ENCODE assay signal across 8 cellular contexts in the genomic region with DNA sequence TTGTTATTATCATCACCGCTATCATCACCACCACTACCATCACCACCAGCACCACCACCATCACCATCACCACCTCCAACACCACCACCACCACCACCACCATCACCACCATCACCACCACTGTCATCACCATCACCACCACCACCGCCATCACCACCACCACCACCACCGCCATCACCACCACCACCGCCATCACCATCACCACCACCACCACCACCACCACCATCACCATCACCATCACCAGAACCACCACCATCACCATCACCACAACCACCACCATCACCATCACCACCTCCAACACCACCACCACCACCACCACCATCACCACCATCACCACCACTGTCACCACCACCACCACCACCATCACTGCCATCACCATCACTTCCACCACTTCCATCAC. TPM values are rescaled to one million over a fixed set of nuclear protein-coding genes. Genes with fewer than 3 reads are reported as not detected.
DNase-seq lines count a peak whose midpoint lies in the region; ATAC-seq and TF ChIP-seq lines count a peak whose summit lies in the region.
"Not testable (repeated sequence)": the region's sequence is repeated elsewhere in the genome, so short reads cannot be mapped to it uniquely, and the experiment has no call there.
"Had no signal": no experiment of that assay in that cellular context is flagged by ENCODE, and none has a peak within 500 bp of the region (broad histone marks: within the 10 kb centered on the region; RNA-seq: fewer than 3 reads in every experiment).

No MANE protein-coding gene starts in this region.

- not testable (repeated sequence) for H3K9me3 Mint-ChIP-seq in Calu3 (ENCODE audit: low read depth, unreplicated experiment); activated T-cell treated with anti-CD3 and anti-CD28 coated beads, Interleukin-2, amount 50 U/mL, for 72 hours; activated naive CD8-positive, alpha-beta T cell treated with anti-CD3 and anti-CD28 coated beads, Interleukin-2, amount 50 U/mL, for 24 hours; endothelial cell (ENCODE audit: unreplicated experiment); natural killer cell treated with Interleukin-12 subunit alpha and Interleukin-12 subunit beta and Interleukin-15 and Interleukin-18, amount 100 ng/mL, for 72 hours; stimulated activated effector memory CD8-positive, alpha-beta T cell treated with anti-CD3 and anti-CD28 coated beads, Interleukin-12 subunit alpha, Interleukin-12 subunit beta, amount 100 ng/mL, for 72 hours

- not testable (repeated sequence) for BruUV-seq in Calu3 (replicated peaks; lab: Mats Ljungman, UMichigan)

- H3K9me3 ChIP-seq in T-helper 17 cell (ENCODE audit: control insufficient read depth, low read length, poor library complexity, severe bottlenecking): not testable (repeated sequence)

- CTCF ChIA-PET in Calu3 (lab: Charles Lee): not testable (repeated sequence)

- H3K27ac Mint-ChIP-seq in Calu3 (ENCODE audit: unreplicated experiment): peak overlapping the region; percentile 67
- peak overlapping the region; percentile 49 for H3K27ac Mint-ChIP-seq in T-helper 17 cell
- peak overlapping the region; percentile 4 for H3K27ac Mint-ChIP-seq in activated T-cell treated with anti-CD3 and anti-CD28 coated beads, Interleukin-2, amount 50 U/mL, for 72 hours
- H3K27ac Mint-ChIP-seq in activated naive CD8-positive, alpha-beta T cell treated with anti-CD3 and anti-CD28 coated beads, Interleukin-2, amount 50 U/mL, for 24 hours: peak overlapping the region; percentile 73
- H3K27ac Mint-ChIP-seq in endothelial cell (ENCODE audit: unreplicated experiment): not testable (repeated sequence)
- peak overlapping the region; percentile 23 to 71 for H3K27ac Mint-ChIP-seq in natural killer cell treated with Interleukin-12 subunit alpha and Interleukin-12 subunit beta and Interleukin-15 and Interleukin-18, amount 100 ng/mL, for 72 hours
- H3K27ac Mint-ChIP-seq in stimulated activated effector memory CD8-positive, alpha-beta T cell treated with anti-CD3 and anti-CD28 coated beads, Interleukin-12 subunit alpha, Interleukin-12 subunit beta, amount 100 ng/mL, for 72 hours: peak overlapping the region; percentile 87

- not testable (repeated sequence) for H3K4me3 Mint-ChIP-seq in Calu3 (ENCODE audit: low read depth, unreplicated experiment); T-helper 17 cell; activated T-cell treated with anti-CD3 and anti-CD28 coated beads, Interleukin-2, amount 50 U/mL, for 72 hours
- peak overlapping the region; percentile 14 for H3K4me3 Mint-ChIP-seq in activated naive CD8-positive, alpha-beta T cell treated with anti-CD3 and anti-CD28 coated beads, Interleukin-2, amount 50 U/mL, for 24 hours
- H3K4me3 Mint-ChIP-seq in endothelial cell (ENCODE audit: unreplicated experiment): peak overlapping the region; percentile 31
- peak overlapping the region; percentile 76 for H3K4me3 Mint-ChIP-seq in natural killer cell treated with Interleukin-12 subunit alpha and Interleukin-12 subunit beta and Interleukin-15 and Interleukin-18, amount 100 ng/mL, for 72 hours
- H3K4me3 Mint-ChIP-seq in stimulated activated effector memory CD8-positive, alpha-beta T cell treated with anti-CD3 and anti-CD28 coated beads, Interleukin-12 subunit alpha, Interleukin-12 subunit beta, amount 100 ng/mL, for 72 hours: peak overlapping the region; percentile 15

- H3K4me1 Mint-ChIP-seq in Calu3 (ENCODE audit: low read depth, unreplicated experiment): peaks cover 17% of the 10 kb centered on the region
- not testable (repeated sequence) for H3K4me1 Mint-ChIP-seq in T-helper 17 cell; activated T-cell treated with anti-CD3 and anti-CD28 coated beads, Interleukin-2, amount 50 U/mL, for 72 hours (ENCODE audit: low read depth); activated naive CD8-positive, alpha-beta T cell treated with anti-CD3 and anti-CD28 coated beads, Interleukin-2, amount 50 U/mL, for 24 hours; endothelial cell (ENCODE audit: unreplicated experiment); natural killer cell treated with Interleukin-12 subunit alpha and Interleukin-12 subunit beta and Interleukin-15 and Interleukin-18, amount 100 ng/mL, for 72 hours (ENCODE audit: low read depth in 2 of 2); stimulated activated effector memory CD8-positive, alpha-beta T cell treated with anti-CD3 and anti-CD28 coated beads, Interleukin-12 subunit alpha, Interleukin-12 subunit beta, amount 100 ng/mL, for 72 hours

- H3K27me3 Mint-ChIP-seq in Calu3 (ENCODE audit: unreplicated experiment); activated T-cell treated with anti-CD3 and anti-CD28 coated beads, Interleukin-2, amount 50 U/mL, for 72 hours (ENCODE audit: low read depth); activated naive CD8-positive, alpha-beta T cell treated with anti-CD3 and anti-CD28 coated beads, Interleukin-2, amount 50 U/mL, for 24 hours; endothelial cell (ENCODE audit: unreplicated experiment); natural killer cell treated with Interleukin-12 subunit alpha and Interleukin-12 subunit beta and Interleukin-15 and Interleukin-18, amount 100 ng/mL, for 72 hours: not testable (repeated sequence)
- H3K27me3 Mint-ChIP-seq in T-helper 17 cell: peaks cover 18% of the 10 kb centered on the region

- TF ChIP-seq CTCF in Calu3 (IDR thresholded peaks at IDR 0.05; ENCODE audit: unreplicated experiment); endothelial cell (IDR thresholded peaks at IDR 0.05; ENCODE audit: unreplicated experiment): not testable (repeated sequence)

- not testable (repeated sequence) for DNase-seq in Calu3; T-helper 17 cell; activated T-cell treated with anti-CD3 and anti-CD28 coated beads, Interleukin-2, amount 50 U/mL, for 72 hours; activated naive CD8-positive, alpha-beta T cell treated with anti-CD3 and anti-CD28 coated beads, Interleukin-2, amount 50 U/mL, for 24 hours; endothelial cell (ENCODE audit: low spot score); natural killer cell treated with Interleukin-12 subunit alpha and Interleukin-12 subunit beta and Interleukin-15 and Interleukin-18, amount 100 ng/mL, for 72 hours (ENCODE audit: low spot score); stimulated activated effector memory CD8-positive, alpha-beta T cell treated with anti-CD3 and anti-CD28 coated beads, Interleukin-12 subunit alpha, Interleukin-12 subunit beta, amount 100 ng/mL, for 72 hours (ENCODE audit: low spot score in 2 of 2)

- not testable (repeated sequence) for ATAC-seq in T-helper 17 cell; activated T-cell treated with anti-CD3 and anti-CD28 coated beads, Interleukin-2, amount 50 U/mL, for 72 hours (replicated peaks in 1 of 2); activated naive CD8-positive, alpha-beta T cell treated with anti-CD3 and anti-CD28 coated beads, Interleukin-2, amount 50 U/mL, for 24 hours; natural killer cell treated with Interleukin-12 subunit alpha and Interleukin-12 subunit beta and Interleukin-15 and Interleukin-18, amount 100 ng/mL, for 72 hours; stimulated activated effector memory CD8-positive, alpha-beta T cell treated with anti-CD3 and anti-CD28 coated beads, Interleukin-12 subunit alpha, Interleukin-12 subunit beta, amount 100 ng/mL, for 72 hours

- intact Hi-C loops in Calu3 (cut with micrococcal nuclease; ENCODE audit: unreplicated experiment): not testable (repeated sequence)

- H3K36me3 Mint-ChIP-seq in Calu3 (ENCODE audit: insufficient read depth, unreplicated experiment): peaks cover 14% of the 10 kb centered on the region
- not testable (repeated sequence) for H3K36me3 Mint-ChIP-seq in T-helper 17 cell (ENCODE audit: low read depth); activated T-cell treated with anti-CD3 and anti-CD28 coated beads, Interleukin-2, amount 50 U/mL, for 72 hours (ENCODE audit: insufficient read depth in 2 of 2); activated naive CD8-positive, alpha-beta T cell treated with anti-CD3 and anti-CD28 coated beads, Interleukin-2, amount 50 U/mL, for 24 hours (ENCODE audit: low read depth); endothelial cell (ENCODE audit: low read depth, unreplicated experiment); natural killer cell treated with Interleukin-12 subunit alpha and Interleukin-12 subunit beta and Interleukin-15 and Interleukin-18, amount 100 ng/mL, for 72 hours
- peaks cover 19% of the 10 kb centered on the region for H3K36me3 Mint-ChIP-seq in stimulated activated effector memory CD8-positive, alpha-beta T cell treated with anti-CD3 and anti-CD28 coated beads, Interleukin-12 subunit alpha, Interleukin-12 subunit beta, amount 100 ng/mL, for 72 hours

RNA-seq across cellular contexts. Expression of a gene that starts 19.5 kb away (rescaled TPM):
- total RNA-seq in Calu3 (2022) (1.4 and 1.5 TPM in 2 replicates), T-helper 17 cell (not detected), endothelial cell (ENCODE audit: unreplicated experiment) (0.33 TPM)
- not detected for total RNA-seq in activated T-cell treated with anti-CD3 and anti-CD28 coated beads, Interleukin-2, amount 50 U/mL, for 72 hours
- total RNA-seq in natural killer cell treated with Interleukin-12 subunit alpha and Interleukin-12 subunit beta and Interleukin-15 and Interleukin-18, amount 100 ng/mL, for 72 hours: not detected
- total RNA-seq: CD8-positive, alpha-beta memory T cell had no signal

RNA-seq across cellular contexts. Expression of a gene that starts 50.4 kb away (rescaled TPM):
- total RNA-seq in Calu3 (2022) (not detected in 2 replicates), T-helper 17 cell (under 1 TPM; 0.47 to 0.50 TPM), endothelial cell (ENCODE audit: unreplicated experiment) (30.1 TPM)
- total RNA-seq in activated T-cell treated with anti-CD3 and anti-CD28 coated beads, Interleukin-2, amount 50 U/mL, for 72 hours: under 1 TPM; 0.65 to 0.74 TPM
- not detected for total RNA-seq in natural killer cell treated with Interleukin-12 subunit alpha and Interleukin-12 subunit beta and Interleukin-15 and Interleukin-18, amount 100 ng/mL, for 72 hours

Comparison
In these comparisons a context has a peak if more than half of its experiments do, and no peak if none do; other contexts are left out.
1. RNA of a gene that starts 50.4 kb away (total RNA-seq): 30.1 TPM in endothelial cell (single experiment); 0.65 to 0.74 TPM in activated T-cell treated with anti-CD3 and anti-CD28 coated beads, Interleukin-2, amount 50 U/mL, for 72 hours, 0.47 to 0.50 TPM in T-helper 17 cell, not detected in natural killer cell treated with Interleukin-12 subunit alpha and Interleukin-12 subunit beta and Interleukin-15 and Interleukin-18, amount 100 ng/mL, for 72 hours and not detected in Calu3; every median in the first group is over 10 times any median in the second.